Comparison of ENCODE assay signal across 12 cellular contexts in genomic region chr17:17696075-17696474, GRCh38. TPM values are rescaled to one million over a fixed set of nuclear protein-coding genes. Genes with fewer than 3 reads are reported as not detected.
A peak's percentile ranks its signal among the peaks of the same experiment; 100 is the strongest.
DNase-seq lines count a peak whose midpoint lies in the region; ATAC-seq and TF ChIP-seq lines count a peak whose summit lies in the region.
"Had no signal": no experiment of that assay in that cellular context is flagged by ENCODE, and none has a peak within 500 bp of the region (broad histone marks: within the 10 kb centered on the region; RNA-seq: fewer than 3 reads in every experiment).

No MANE protein-coding gene starts in this region.

- H3K4me3 Mint-ChIP-seq in activated naive CD4-positive, alpha-beta T cell treated with anti-CD3 and anti-CD28 coated beads for 36 hours = peak overlapping the region; percentile 90
- peak overlapping the region; percentile 81 for H3K4me3 Mint-ChIP-seq in activated naive CD8-positive, alpha-beta T cell treated with anti-CD3 and anti-CD28 coated beads, Interleukin-2, amount 50 U/mL, for 24 hours
- no peak overlapping the region for H3K4me3 Mint-ChIP-seq in stimulated activated naive B cell treated with anti-CD40 and anti-IgM and Interleukin-4, amounts not matched to agents 10 μg/mL and 1 μg/mL and 100 μg/mL, for 72 hours

- H3K9ac ChIP-seq in muscle layer of colon (ENCODE audit: low read length) = no peak overlapping the region

- H3K4me1 ChIP-seq in muscle layer of colon (ENCODE audit: insufficient read depth, low read length) (peaks cover 71% of the 10 kb centered on the region), tibial nerve (peaks cover 0 to 95% (median 76%) of the 10 kb centered on the region in 4 donors)

- TF ChIP-seq CTCF in tibial nerve (IDR thresholded peaks at IDR 0.05) = no peak

- intact Hi-C loops in activated naive CD4-positive, alpha-beta T cell treated with anti-CD3 and anti-CD28 coated beads for 36 hours (cut with micrococcal nuclease) = no loop called here

- H3K27me3 Mint-ChIP-seq in activated naive CD4-positive, alpha-beta T cell treated with anti-CD3 and anti-CD28 coated beads for 36 hours (ENCODE audit: low read depth) = no peaks in the 10 kb centered on the region
- H3K27me3 Mint-ChIP-seq in activated naive CD8-positive, alpha-beta T cell treated with anti-CD3 and anti-CD28 coated beads, Interleukin-2, amount 50 U/mL, for 24 hours = no peaks in the 10 kb centered on the region
- H3K27me3 Mint-ChIP-seq in stimulated activated naive B cell treated with anti-CD40 and anti-IgM and Interleukin-4, amounts not matched to agents 10 μg/mL and 1 μg/mL and 100 μg/mL, for 72 hours = peaks cover 0 to 4% of the 10 kb centered on the region in 2 donors

- TF ChIP-seq POLR2A in tibial nerve (IDR thresholded peaks at IDR 0.05) = no peak

- no peaks in the 10 kb centered on the region for H3K9me3 ChIP-seq in muscle layer of colon (ENCODE audit: low read length)
- no peaks in the 10 kb centered on the region for H3K9me3 ChIP-seq in tibial nerve

- H3K27ac ChIP-seq in muscle layer of colon (ENCODE audit: low read depth, low read length) = peak overlapping the region; percentile 95
- peak overlapping the region; percentile 95 to 98 (median 96) for H3K27ac ChIP-seq in tibial nerve
- H3K27ac ChIP-seq: SK-N-MC had no signal

- H3K4me3 ChIP-seq in muscle layer of colon (ENCODE audit: low read depth in 1 of 2, low read length in 2 of 2) = no peak overlapping the region
- no peak overlapping the region for H3K4me3 ChIP-seq in tibial nerve

- H3K4me1 Mint-ChIP-seq in activated naive CD4-positive, alpha-beta T cell treated with anti-CD3 and anti-CD28 coated beads for 36 hours (ENCODE audit: low read depth) = peaks cover 57% of the 10 kb centered on the region
- peaks cover 65% of the 10 kb centered on the region for H3K4me1 Mint-ChIP-seq in activated naive CD8-positive, alpha-beta T cell treated with anti-CD3 and anti-CD28 coated beads, Interleukin-2, amount 50 U/mL, for 24 hours
- peaks cover 55 to 77% of the 10 kb centered on the region in 2 donors for H3K4me1 Mint-ChIP-seq in stimulated activated naive B cell treated with anti-CD40 and anti-IgM and Interleukin-4, amounts not matched to agents 10 μg/mL and 1 μg/mL and 100 μg/mL, for 72 hours

- H3K27me3 ChIP-seq in muscle layer of colon (ENCODE audit: control insufficient read depth in 1 of 2, insufficient read depth in 2 of 2, low read length in 2 of 2) = no peaks in the 10 kb centered on the region
- no peaks in the 10 kb centered on the region for H3K27me3 ChIP-seq in tibial nerve

- no peak for TF ChIP-seq EP300 in tibial nerve (IDR thresholded peaks at IDR 0.05)

- peak; percentile 43 for ATAC-seq in activated naive CD8-positive, alpha-beta T cell treated with anti-CD3 and anti-CD28 coated beads, Interleukin-2, amount 50 U/mL, for 24 hours
- no peak for ATAC-seq in stimulated activated naive B cell treated with anti-CD40 and anti-IgM and Interleukin-4, amounts not matched to agents 10 μg/mL and 1 μg/mL and 100 μg/mL, for 72 hours (replicated peaks)

- CTCF ChIA-PET in activated naive CD4-positive, alpha-beta T cell treated with anti-CD3 and anti-CD28 coated beads for 36 hours (lab: Charles Lee) = interaction anchor here (0.6 kb wide), 1 partner anchor 12 kb away, joined by 4 read pairs; no protein-coding TSS in a partner anchor

- H3K9me3 Mint-ChIP-seq in activated naive CD4-positive, alpha-beta T cell treated with anti-CD3 and anti-CD28 coated beads for 36 hours = no peaks in the 10 kb centered on the region
- H3K9me3 Mint-ChIP-seq in activated naive CD8-positive, alpha-beta T cell treated with anti-CD3 and anti-CD28 coated beads, Interleukin-2, amount 50 U/mL, for 24 hours = no peaks in the 10 kb centered on the region
- no peaks in the 10 kb centered on the region for H3K9me3 Mint-ChIP-seq in stimulated activated naive B cell treated with anti-CD40 and anti-IgM and Interleukin-4, amounts not matched to agents 10 μg/mL and 1 μg/mL and 100 μg/mL, for 72 hours

- WGBS in tibial nerve, 2 donors = 75 to 81% methylated on average over 4 of the region's 4 CpGs

- H3K36me3 Mint-ChIP-seq in activated naive CD4-positive, alpha-beta T cell treated with anti-CD3 and anti-CD28 coated beads for 36 hours (ENCODE audit: low read depth) = no peaks in the 10 kb centered on the region
- H3K36me3 Mint-ChIP-seq in activated naive CD8-positive, alpha-beta T cell treated with anti-CD3 and anti-CD28 coated beads, Interleukin-2, amount 50 U/mL, for 24 hours (ENCODE audit: low read depth) = no peaks in the 10 kb centered on the region
- H3K36me3 Mint-ChIP-seq in stimulated activated naive B cell treated with anti-CD40 and anti-IgM and Interleukin-4, amounts not matched to agents 10 μg/mL and 1 μg/mL and 100 μg/mL, for 72 hours = peaks cover 2 to 3% of the 10 kb centered on the region in 2 donors

- H3K27ac Mint-ChIP-seq in activated naive CD4-positive, alpha-beta T cell treated with anti-CD3 and anti-CD28 coated beads for 36 hours = peak overlapping the region; percentile 95
- H3K27ac Mint-ChIP-seq in activated naive CD8-positive, alpha-beta T cell treated with anti-CD3 and anti-CD28 coated beads, Interleukin-2, amount 50 U/mL, for 24 hours = peak overlapping the region; percentile 91
- H3K27ac Mint-ChIP-seq in stimulated activated naive B cell treated with anti-CD40 and anti-IgM and Interleukin-4, amounts not matched to agents 10 μg/mL and 1 μg/mL and 100 μg/mL, for 72 hours = no peak overlapping the region

- peak; percentile 44 for DNase-seq in activated naive CD4-positive, alpha-beta T cell treated with anti-CD3 and anti-CD28 coated beads for 36 hours
- DNase-seq in activated naive CD4-positive, alpha-beta T cell treated with Interleukin-2 at 50 U/mL for 16 hours = no peak
- no peak for DNase-seq in activated naive CD8-positive, alpha-beta T cell treated with anti-CD3 and anti-CD28 coated beads, Interleukin-2, amount 50 U/mL, for 24 hours
- DNase-seq in tibial nerve (ENCODE audit: low spot score in 2 of 2) (no peak), NCI-H82 treated with DMSO at 0.1 percent for 48 hours (lab: John Stamatoyannopoulos, UW; ENCODE audit: unreplicated experiment) (no peak), AG08396 (ENCODE audit: low spot score) (no peak)
- DNase-seq in stimulated activated naive B cell treated with anti-CD40 and anti-IgM and Interleukin-4, amounts not matched to agents 10 μg/mL and 1 μg/mL and 100 μg/mL, for 72 hours = no peak
- DNase-seq: activated effector memory CD4-positive, alpha-beta T cell treated with anti-CD3 and anti-CD28 coated beads, Interleukin-2, amount 50 U/mL, for 16 hours; HCEC 1CT; NCI-H2107 had no signal

- H3K36me3 ChIP-seq in muscle layer of colon (ENCODE audit: insufficient read depth, low read length) (no peaks in the 10 kb centered on the region), tibial nerve (no peaks in the 10 kb centered on the region)

RNA-seq across cellular contexts. Expression of gene RAI1, which starts 14.8 kb away (rescaled TPM):
- total RNA-seq in activated naive CD4-positive, alpha-beta T cell treated with anti-CD3 and anti-CD28 coated beads for 36 hours = 10 to 100 TPM in 1 of 2 experiments, 1 to 10 TPM in 1; 9.2 to 12.0 TPM
- 10 to 100 TPM; 32.9 to 52.7 (median 45.9) TPM for total RNA-seq in tibial nerve

Comparison
In these comparisons a context has a peak if more than half of its experiments do, and no peak if none do; other contexts are left out.
1. H3K4me3 Mint-ChIP-seq: peak in activated naive CD4-positive, alpha-beta T cell treated with anti-CD3 and anti-CD28 coated beads for 36 hours (single experiment) and activated naive CD8-positive, alpha-beta T cell treated with anti-CD3 and anti-CD28 coated beads, Interleukin-2, amount 50 U/mL, for 24 hours (single experiment); none in stimulated activated naive B cell treated with anti-CD40 and anti-IgM and Interleukin-4, amounts not matched to agents 10 μg/mL and 1 μg/mL and 100 μg/mL, for 72 hours (0 of 2).